In the genomic region with DNA sequence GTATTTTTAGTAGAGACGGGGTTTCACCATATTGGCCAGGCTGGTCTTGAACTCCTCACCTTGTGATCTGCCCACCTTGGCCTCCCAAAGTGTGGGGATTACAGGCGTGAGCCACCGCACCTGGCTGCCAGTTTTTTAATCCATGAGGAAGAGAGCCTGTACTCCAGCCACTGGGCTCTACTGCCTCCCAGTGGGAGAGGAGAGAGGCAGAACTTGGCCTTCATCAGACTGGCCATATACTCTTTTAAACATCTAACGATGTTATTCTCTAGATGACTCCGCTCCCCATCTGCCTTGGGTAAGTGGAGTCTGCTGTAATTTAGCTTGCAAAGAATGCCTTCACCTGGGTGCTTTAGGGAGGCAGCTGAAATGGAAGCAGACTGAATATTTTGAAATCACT, we compare ENCODE assay signal across 1 cellular context.
TF ChIP-seq lines count a peak whose summit lies in the region.

No MANE protein-coding gene starts in this region.

TF ChIP-seq in H1, 55 proteins besides CTCF, POLR2A, EP300 and RAD21:
- TF ChIP-seq SUZ12 (IDR thresholded peaks at IDR 0.05; ENCODE audit: low read length) (no peak), KDM5A (IDR thresholded peaks at IDR 0.05; ENCODE audit: low read length) (no peak), BRCA1 (IDR thresholded peaks at IDR 0.05; ENCODE audit: low read depth, low read length) (no peak), ASH2L (IDR thresholded peaks at IDR 0.05; ENCODE audit: low read length) (no peak), KDM1A (IDR thresholded peaks at IDR 0.05; ENCODE audit: borderline replicate concordance, low read length) (no peak), TBP (IDR thresholded peaks at IDR 0.05; ENCODE audit: low read depth, low read length) (peak; percentile 27; the same call in 1 of the 2 replicates)
